ENCODE assay signal across 1 cellular context in genomic region chr9:126804198-126804695, GRCh38.
TF ChIP-seq lines count a peak whose summit lies in the region.

No MANE protein-coding gene starts in this region.

TF ChIP-seq in K562, 482 proteins besides CTCF, POLR2A, EP300 and RAD21 (continued from another document):
- no peak for TF ChIP-seq ARID4B (CRISPR knock-in tag; IDR thresholded peaks at IDR 0.05)
- no peak for TF ChIP-seq ZHX1 (conservative IDR thresholded peaks at IDR 0.05; ENCODE audit: low read length)
- no peak for TF ChIP-seq PPARD (CRISPR knock-in tag; IDR thresholded peaks at IDR 0.05)
- TF ChIP-seq XRCC3 (IDR thresholded peaks at IDR 0.05) = no peak
- no peak for TF ChIP-seq PCBP1 (IDR thresholded peaks at IDR 0.05; ENCODE audit: low read depth, low read length, poor library complexity, severe bottlenecking)
- no peak for TF ChIP-seq NR1H2 (CRISPR knock-in tag; IDR thresholded peaks at IDR 0.05)
- no peak for TF ChIP-seq MCM2 (IDR thresholded peaks at IDR 0.05; ENCODE audit: low read depth)
- no peak for TF ChIP-seq ZKSCAN8 (CRISPR knock-in tag; IDR thresholded peaks at IDR 0.05)
- no peak for TF ChIP-seq PTTG1 (tag; IDR thresholded peaks at IDR 0.05; ENCODE audit: low read depth)
- TF ChIP-seq FOXO4 (CRISPR knock-in tag; IDR thresholded peaks at IDR 0.05) = no peak
- TF ChIP-seq POLR3G (IDR thresholded peaks at IDR 0.05; ENCODE audit: extremely low read depth, insufficient read length, insufficient replicate concordance) = no peak
- TF ChIP-seq ZBTB33 (CRISPR knock-in tag; IDR thresholded peaks at IDR 0.05) = peak; percentile 16; the same call in 1 of the 2 replicates
- no peak for TF ChIP-seq ARID3B (CRISPR knock-in tag; IDR thresholded peaks at IDR 0.05; ENCODE audit: borderline replicate concordance)
- no peak for TF ChIP-seq ARHGAP35 (IDR thresholded peaks at IDR 0.05; ENCODE audit: partially characterized antibody)
- TF ChIP-seq SP2 (IDR thresholded peaks at IDR 0.05; ENCODE audit: extremely low read depth, low read depth, low read length, poor library complexity, severe bottlenecking) = no peak
- TF ChIP-seq RBM25 (IDR thresholded peaks at IDR 0.05; ENCODE audit: low read depth, low read length, severe bottlenecking) = peak; percentile 48
- TF ChIP-seq ZNF780A (CRISPR knock-in tag; IDR thresholded peaks at IDR 0.05) = no peak
- no peak for TF ChIP-seq JUNB (CRISPR knock-in tag; conservative IDR thresholded peaks at IDR 0.05)
- TF ChIP-seq HINFP (tag; conservative IDR thresholded peaks at IDR 0.05; ENCODE audit: low read depth) = no peak
- no peak for TF ChIP-seq DDX20 (tag; IDR thresholded peaks at IDR 0.05; ENCODE audit: low read depth)
- TF ChIP-seq RBM14 (IDR thresholded peaks at IDR 0.05; ENCODE audit: borderline replicate concordance, insufficient read depth, low read depth, low read length) = no peak
- TF ChIP-seq FOXK1 (CRISPR knock-in tag; IDR thresholded peaks at IDR 0.05; ENCODE audit: borderline replicate concordance) = peak; percentile 19; the same call in 1 of the 2 replicates
- no peak for TF ChIP-seq ZZZ3 (IDR thresholded peaks at IDR 0.05)
- no peak for TF ChIP-seq TSHZ1 (CRISPR knock-in tag; IDR thresholded peaks at IDR 0.05)
- TF ChIP-seq IRF9 (tag; IDR thresholded peaks at IDR 0.05) = no peak
- TF ChIP-seq NFYB (IDR thresholded peaks at IDR 0.05; ENCODE audit: extremely low read depth, insufficient read length) = no peak
- TF ChIP-seq TEAD2 (tag; IDR thresholded peaks at IDR 0.05) = no peak
- no peak for TF ChIP-seq TEAD1 (CRISPR knock-in tag; IDR thresholded peaks at IDR 0.05)
- TF ChIP-seq ZNF766 (CRISPR knock-in tag; conservative IDR thresholded peaks at IDR 0.05) = no peak
- TF ChIP-seq HDGF (IDR thresholded peaks at IDR 0.05) = 0 out of 2 replicates have a peak, but pooled peaks have one; percentile 75
